In genomic region chr3:186821429-186822367, GRCh38 we compare ENCODE assay signal across 8 cellular contexts. TPM values are rescaled to one million over a fixed set of nuclear protein-coding genes. Genes with fewer than 3 reads are reported as not detected.
DNase-seq lines count a peak whose midpoint lies in the region; ATAC-seq and TF ChIP-seq lines count a peak whose summit lies in the region.

No MANE protein-coding gene starts in this region.

- H3K9me3 ChIP-seq in AG04450 (ENCODE audit: control insufficient read depth, insufficient read depth, low read length), result no peaks in the 10 kb centered on the region; the same call in 1 of the 2 replicates

- in situ Hi-C loops in astrocyte of the spinal cord (cut with HindIII; ENCODE audit: low sequenced_read_pairs), result no loop called here

- DNase-seq in AG04450 (ENCODE audit: low read depth, low spot score), result no peak
- peak; percentile 94 for DNase-seq in NCI-H2196 (lab: John Stamatoyannopoulos, UW; ENCODE audit: unreplicated experiment)
- DNase-seq in astrocyte of the spinal cord (ENCODE audit: low read depth, low spot score), result peak; percentile 66
- DNase-seq in left lobe of liver (ENCODE audit: low spot score), result peak; percentile 23
- DNase-seq in occipital lobe (lab: John Stamatoyannopoulos, UW), result no peak

- no peaks in the 10 kb centered on the region for H3K27me3 ChIP-seq in AG04450 (ENCODE audit: control insufficient read depth, insufficient read depth, low read length)

- POLR2A ChIA-PET in AG04450 (lab: Yijun Ruan, JAX), result interaction anchor here (1.0 to 1.8 kb wide), 3 partner anchors 31 to 252 kb away, joined by 5 to 16 read pairs (median 10); partner anchors contain the start of genes DNAJB11 and EIF4A2

- CTCF ChIA-PET in AG04450 (lab: Charles Lee), result interaction anchor here (0.5 to 12.0 kb wide), 53 partner anchors 11 to 891 kb away, joined by 3 to 186 read pairs (median 3); partner anchors contain the start of genes AHSG, EIF4A2, RPL39L and TBCCD1

- TF ChIP-seq CTCF in AG04450 (IDR thresholded peaks at IDR 0.05; ENCODE audit: low read depth, low read length), result peak; percentile 73
- TF ChIP-seq CTCF in GM12874 (IDR thresholded peaks at IDR 0.05; ENCODE audit: insufficient read depth, low read depth, low read length), result peak; percentile 56
- peak; percentile 61 for TF ChIP-seq CTCF in astrocyte of the spinal cord (IDR thresholded peaks at IDR 0.05; ENCODE audit: low read depth, low read length)

- peak overlapping the region; percentile 47 for H3K4me3 ChIP-seq in AG04450 (ENCODE audit: low read depth, low read length)
- no peak overlapping the region for H3K4me3 ChIP-seq in astrocyte of the spinal cord (ENCODE audit: low read depth, low read length)

- ATAC-seq in left lobe of liver, result peak; percentile 79
- ATAC-seq in GM18868 (IDR thresholded peaks at IDR 0.05; ENCODE audit: unreplicated experiment), result no peak
- ATAC-seq in HG03460 (IDR thresholded peaks at IDR 0.05; ENCODE audit: unreplicated experiment), result no peak

- peak overlapping the region; percentile 87 for H3K27ac ChIP-seq in AG04450 (ENCODE audit: low read depth, low read length)

RNA-seq across cellular contexts. Expression of gene RFC4, which starts 15.4 kb away (rescaled TPM):
- polyA plus RNA-seq in AG04450 (2011; rRNA removed), result 7.3 and 9.4 TPM in 2 replicates
- polyA minus RNA-seq in AG04450 (2011; rRNA and poly(A)+ RNA removed), result 3.5 and 4.0 TPM in 2 replicates
- total RNA-seq in left lobe of liver (7.1 TPM), occipital lobe (29.8 TPM)

RNA-seq across cellular contexts. Expression of gene ADIPOQ, which starts 20.8 kb away (rescaled TPM):
- not detected in 2 replicates for polyA plus RNA-seq in AG04450 (2011; rRNA removed)
- polyA minus RNA-seq in AG04450 (2011; rRNA and poly(A)+ RNA removed), result not detected in 2 replicates
- total RNA-seq in left lobe of liver (not detected), occipital lobe (not detected)

RNA-seq across cellular contexts. Expression of gene EIF4A2, which starts 38.3 kb away (rescaled TPM):
- 498 and 774 TPM in 2 replicates for polyA plus RNA-seq in AG04450 (2011; rRNA removed)
- 260 and 394 TPM in 2 replicates for polyA minus RNA-seq in AG04450 (2011; rRNA and poly(A)+ RNA removed)
- total RNA-seq in left lobe of liver, result 143 TPM
- total RNA-seq in occipital lobe, result 1,423 TPM

Comparison
In these comparisons a context has a peak if more than half of its experiments do, and no peak if none do; other contexts are left out.
1. DNase-seq: peak in NCI-H2196 (single experiment), astrocyte of the spinal cord (single experiment) and left lobe of liver (single experiment); none in AG04450 (single experiment) and occipital lobe (single experiment).
2. Peak in every context shown above with its lines, with median percentiles within 50 percentile points of each other: CTCF ChIP-seq.